Comparison of ENCODE assay signal across 14 cellular contexts in the genomic region with DNA sequence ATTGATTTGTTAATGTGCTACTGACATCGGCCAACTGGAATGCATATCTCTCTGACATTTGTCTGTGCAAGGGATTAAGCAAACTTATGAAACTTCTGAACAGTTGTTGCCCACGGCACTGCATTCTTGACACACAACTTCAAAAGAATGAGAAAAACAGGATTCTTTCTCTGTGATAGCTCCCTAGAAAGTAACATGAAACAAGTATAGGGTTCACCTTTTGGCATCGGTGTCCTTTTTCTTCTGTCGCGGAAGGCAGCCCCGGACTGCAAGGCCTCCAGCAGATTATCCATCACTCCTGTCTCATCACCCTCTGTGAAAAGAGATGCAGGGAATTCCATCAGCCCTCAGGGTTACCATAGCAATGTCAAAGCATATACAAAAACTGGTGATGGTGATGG.
DNase-seq lines count a peak whose midpoint lies in the region; ATAC-seq, FAIRE-seq and TF ChIP-seq lines count a peak whose summit lies in the region.
"Had no signal": no experiment of that assay in that cellular context is flagged by ENCODE, and none has a peak within 500 bp of the region (broad histone marks: within the 10 kb centered on the region; RNA-seq: fewer than 3 reads in every experiment).

No MANE protein-coding gene starts in this region.

- H4K20me1 ChIP-seq in keratinocyte (ENCODE audit: control insufficient read depth, extremely low read depth, insufficient read depth, low read length) = no peaks in the 10 kb centered on the region

- CTCF ChIA-PET in T-cell (lab: Charles Lee) = interaction anchor here in 1 of 2 donors (0.6 kb wide), 1 partner anchor 10 kb away, joined by 3 read pairs; no protein-coding TSS in a partner anchor

- H3K27ac Mint-ChIP-seq in type B pancreatic cell = peak overlapping the region; percentile 49
- no peak overlapping the region for H3K27ac Mint-ChIP-seq in T-cell
- H3K27ac Mint-ChIP-seq: immature natural killer cell had no signal

- H3K9me1 ChIP-seq in keratinocyte (ENCODE audit: control insufficient read depth, extremely low read depth, insufficient read depth, low read length) = no peaks in the 10 kb centered on the region

- dilution Hi-C loops in keratinocyte (cut with MboI; ENCODE audit: extremely low pct_ligation_motif_present, low sequenced_read_pairs) = no loop called here

- H3K27ac ChIP-seq in brain microvascular endothelial cell = peak overlapping the region; percentile 83
- H3K27ac ChIP-seq in keratinocyte (ENCODE audit: control insufficient read depth, insufficient read depth, low read length) = peak overlapping the region; percentile 27
- H3K27ac ChIP-seq: HL-60, prostate gland, transverse colon had no signal

- H3K9ac ChIP-seq in keratinocyte (ENCODE audit: control insufficient read depth, extremely low read depth, insufficient read depth, low read length) = no peak overlapping the region

- H3K4me1 ChIP-seq in keratinocyte (ENCODE audit: control insufficient read depth, extremely low read depth, insufficient read depth, low read length) = peaks cover 47% of the 10 kb centered on the region
- H3K4me1 ChIP-seq: prostate gland, transverse colon had no signal

- in situ Hi-C loops in brain microvascular endothelial cell (cut with HindIII; ENCODE audit: low pct_ligation_motif_present, low sequenced_read_pairs) = no loop called here

- peak; percentile 27 for DNase-seq in NCI-H2171 treated with DMSO at 0.1 percent for 48 hours (lab: John Stamatoyannopoulos, UW)
- no peak for DNase-seq in NCI-H2171 (lab: John Stamatoyannopoulos, UW)
- DNase-seq in brain microvascular endothelial cell = peak; percentile 86
- no peak for DNase-seq in keratinocyte (ENCODE audit: low read depth, low spot score)
- no peak for DNase-seq in type B pancreatic cell (ENCODE audit: extremely low spot score, unreplicated experiment)
- DNase-seq in T-cell = no peak
- DNase-seq in GM20000 (ENCODE audit: low spot score) = no peak
- DNase-seq: 8988T, GDM1, immature natural killer cell, transverse colon had no signal

- ATAC-seq in T-cell (replicated peaks in 1 of 4) (no peak), GM21723 (IDR thresholded peaks at IDR 0.05; ENCODE audit: unreplicated experiment) (no peak)

- no peaks in the 10 kb centered on the region for H3K27me3 ChIP-seq in brain microvascular endothelial cell (replicated peaks)
- no peaks in the 10 kb centered on the region for H3K27me3 ChIP-seq in keratinocyte (ENCODE audit: control insufficient read depth, extremely low read depth, insufficient read depth, low read length)
- H3K27me3 ChIP-seq: transverse colon had no signal

- H2AFZ ChIP-seq in keratinocyte (ENCODE audit: control insufficient read depth, low read length) = peak overlapping the region; percentile 20

- FAIRE-seq in keratinocyte (lab: Jason Lieb, UNC) = peak; percentile 86

- no peaks in the 10 kb centered on the region for H3K9me3 Mint-ChIP-seq in type B pancreatic cell
- no peaks in the 10 kb centered on the region for H3K9me3 Mint-ChIP-seq in T-cell

- H3K36me3 ChIP-seq in brain microvascular endothelial cell (replicated peaks) = no peaks in the 10 kb centered on the region
- H3K36me3 ChIP-seq in keratinocyte (ENCODE audit: control insufficient read depth in 2 of 2, extremely low read depth in 1 of 2, insufficient read depth in 2 of 2, low read length in 2 of 2) = no peaks in the 10 kb centered on the region
- H3K36me3 ChIP-seq: prostate gland, transverse colon had no signal

- H3K79me2 ChIP-seq in keratinocyte (ENCODE audit: control insufficient read depth, insufficient read depth, low read length) = no peaks in the 10 kb centered on the region

- H3K4me2 ChIP-seq in keratinocyte (ENCODE audit: control insufficient read depth, extremely low read depth, insufficient read depth, low read depth, low read length) = peak overlapping the region; percentile 18

- no peak overlapping the region for H3K4me3 ChIP-seq in brain microvascular endothelial cell (ENCODE audit: low read depth, low read length)
- H3K4me3 ChIP-seq in keratinocyte (ENCODE audit: control insufficient read depth in 2 of 3, extremely low read depth in 1 of 3, insufficient read depth in 2 of 3, low read depth in 1 of 3, low read length in 3 of 3) = no peak overlapping the region
- H3K4me3 ChIP-seq: prostate gland, transverse colon had no signal

- TF ChIP-seq CTCF in brain microvascular endothelial cell (IDR thresholded peaks at IDR 0.05; ENCODE audit: low read depth, low read length, missing control alignments) (no peak), keratinocyte (optimal IDR thresholded peaks at IDR 0.05 in 1 of 3, IDR thresholded peaks at IDR 0.05 in 1 of 3, conservative IDR thresholded peaks at IDR 0.05 in 1 of 3; ENCODE audit: extremely low read depth in 1 of 3, insufficient read depth in 2 of 3, low read length in 3 of 3) (no peak), type B pancreatic cell (conservative IDR thresholded peaks at IDR 0.05) (no peak), GM20000 (IDR thresholded peaks at IDR 0.05; ENCODE audit: extremely low read depth, missing control alignments) (no peak)

- peaks cover 15% of the 10 kb centered on the region for H3K4me1 Mint-ChIP-seq in type B pancreatic cell (ENCODE audit: unreplicated experiment)
- H3K4me1 Mint-ChIP-seq in T-cell = no peaks in the 10 kb centered on the region
- H3K4me1 Mint-ChIP-seq: immature natural killer cell had no signal

- POLR2A ChIA-PET in T-cell (lab: Charles Lee) = no interaction called here

- H3K27me3 Mint-ChIP-seq in type B pancreatic cell (peaks cover 7% of the 10 kb centered on the region), T-cell (no peaks in the 10 kb centered on the region)

- H3K9me3 ChIP-seq in keratinocyte (ENCODE audit: control insufficient read depth, low read depth, low read length) = no peaks in the 10 kb centered on the region
- H3K9me3 ChIP-seq: prostate gland, transverse colon had no signal

- H3K4me3 Mint-ChIP-seq in type B pancreatic cell (no peak overlapping the region), T-cell (no peak overlapping the region)
- H3K4me3 Mint-ChIP-seq: immature natural killer cell had no signal

- no peaks in the 10 kb centered on the region for H3K36me3 Mint-ChIP-seq in type B pancreatic cell
- no peaks in the 10 kb centered on the region for H3K36me3 Mint-ChIP-seq in T-cell
- H3K36me3 Mint-ChIP-seq: immature natural killer cell had no signal

Comparison
In these comparisons a context has a peak if more than half of its experiments do, and no peak if none do; other contexts are left out.
1. DNase-seq: peak in NCI-H2171 treated with DMSO at 0.1 percent for 48 hours (single experiment) and brain microvascular endothelial cell (single experiment); none in NCI-H2171 (single experiment), keratinocyte (single experiment), type B pancreatic cell (single experiment), T-cell (0 of 34) and GM20000 (single experiment).